15 cellular contexts compared by ENCODE assay signal in genomic region chr5:56813302-56813701, GRCh38. TPM values are rescaled to one million over a fixed set of nuclear protein-coding genes. Genes with fewer than 3 reads are reported as not detected.
DNase-seq lines count a peak whose midpoint lies in the region; ATAC-seq and TF ChIP-seq lines count a peak whose summit lies in the region.
"Had no signal": no experiment of that assay in that cellular context is flagged by ENCODE, and none has a peak within 500 bp of the region (broad histone marks: within the 10 kb centered on the region; RNA-seq: fewer than 3 reads in every experiment).

No MANE protein-coding gene starts in this region.

- H3K9me3 ChIP-seq in iPS-20b (ENCODE audit: insufficient read depth, low read depth, low read length) = no peaks in the 10 kb centered on the region
- H3K9me3 ChIP-seq in right cardiac atrium (ENCODE audit: control insufficient read depth, low read length) = no peaks in the 10 kb centered on the region
- H3K9me3 ChIP-seq in prostate gland = no peaks in the 10 kb centered on the region
- H3K9me3 ChIP-seq: BE2C, gastroesophageal sphincter had no signal

- H3K4me1 ChIP-seq in iPS-20b (ENCODE audit: insufficient read depth, low read length) = no peaks in the 10 kb centered on the region; the same call in 1 of the 2 replicates
- no peaks in the 10 kb centered on the region for H3K4me1 ChIP-seq in right cardiac atrium (ENCODE audit: control insufficient read depth, insufficient read depth, low read length)
- H3K4me1 ChIP-seq in prostate gland (replicated peaks) = no peaks in the 10 kb centered on the region

- POLR2A ChIA-PET in T-cell (lab: Charles Lee) = no interaction called here
- POLR2A ChIA-PET in GM10248 (lab: Yijun Ruan, JAX) = no interaction called here

- TF ChIP-seq POLR2A in prostate gland (IDR thresholded peaks at IDR 0.05) = no peak

- no peaks in the 10 kb centered on the region for H3K36me3 Mint-ChIP-seq in T-cell

- no peak overlapping the region for H3K9ac ChIP-seq in iPS-20b (ENCODE audit: low read depth, low read length)

- H3K27ac ChIP-seq in iPS-20b (ENCODE audit: low read length) = no peak overlapping the region
- no peak overlapping the region for H3K27ac ChIP-seq in right cardiac atrium (ENCODE audit: low read length)
- no peak overlapping the region for H3K27ac ChIP-seq in prostate gland
- H3K27ac ChIP-seq: gastroesophageal sphincter had no signal

- H3K4me3 ChIP-seq in iPS-20b (ENCODE audit: low read length) (peak overlapping the region; percentile 80; the same call in 1 of the 2 replicates), right cardiac atrium (ENCODE audit: low read length) (no peak overlapping the region), prostate gland (no peak overlapping the region)
- H3K4me3 ChIP-seq: gastroesophageal sphincter had no signal

- ATAC-seq in T-cell (replicated peaks in 1 of 4) (no peak), right cardiac atrium (no peak)
- ATAC-seq: gastroesophageal sphincter had no signal

- peak overlapping the region; percentile 86 to 93 (median 92) for H3K4me3 Mint-ChIP-seq in T-cell

- intact Hi-C loops in right cardiac atrium (cut with DNase I) = loop anchor here in 3 of 4 donors (5.0 to 10.0 kb wide), 5 partner anchors 119 to 459 kb away; no protein-coding TSS in a partner anchor
- intact Hi-C loops in prostate gland (cut with DNase I) = loop anchor here (10.0 kb wide), 1 partner anchor 339 kb away; no protein-coding TSS in a partner anchor

- H3K27ac Mint-ChIP-seq in T-cell = peak overlapping the region; percentile 49 to 94

- in situ Hi-C loops in GM13977 (cut with MboI; ENCODE audit: low pct_unique_long_range_greater_than_20kb, low sequenced_read_pairs, unreplicated experiment) = no loop called here

- CTCF ChIA-PET in T-cell (lab: Charles Lee) = interaction anchor here (0.5 to 1.7 kb wide), 3 partner anchors 25 to 1511 kb away, joined by 3 to 8 read pairs (median 6); no protein-coding TSS in a partner anchor
- CTCF ChIA-PET in GM10248 (lab: Yijun Ruan, JAX) = interaction anchor here (1.5 to 1.7 kb wide), 3 partner anchors 24 to 114 kb away, joined by 3 read pairs; no protein-coding TSS in a partner anchor

- peak; percentile 79 for DNase-seq in CD1c-positive myeloid dendritic cell (ENCODE audit: extremely low spot score)
- peak; percentile 9 for DNase-seq in GM13977 (ENCODE audit: low spot score)
- no peak for DNase-seq in T-cell
- no peak for DNase-seq in NCI-H1092 (lab: John Stamatoyannopoulos, UW)
- no peak for DNase-seq in right cardiac atrium
- DNase-seq in GM10248 (ENCODE audit: extremely low spot score) = no peak
- no peak for DNase-seq in prostate gland (ENCODE audit: low spot score)
- DNase-seq: BE2C; KG1; NCI-H2081 treated with DMSO at 0.1 percent for 48 hours; retina; stimulated activated CD4-positive, alpha-beta T cell treated with anti-CD3 and anti-CD28 coated beads, Interleukin-4, amount 100 ng/mL, for 4 hours; stimulated activated naive CD4-positive, alpha-beta T cell had no signal

- H3K36me3 ChIP-seq in iPS-20b (ENCODE audit: insufficient read depth, low read depth, low read length) (no peaks in the 10 kb centered on the region), prostate gland (no peaks in the 10 kb centered on the region)
- H3K36me3 ChIP-seq: gastroesophageal sphincter had no signal

- H3K27me3 ChIP-seq in iPS-20b (ENCODE audit: insufficient read depth, low read length) (peaks cover 37% of the 10 kb centered on the region), right cardiac atrium (ENCODE audit: control insufficient read depth, insufficient read depth) (no peaks in the 10 kb centered on the region), prostate gland (replicated peaks; ENCODE audit: insufficient read depth) (no peaks in the 10 kb centered on the region)
- H3K27me3 ChIP-seq: BE2C, gastroesophageal sphincter had no signal

- no peaks in the 10 kb centered on the region for H3K9me3 Mint-ChIP-seq in T-cell

- TF ChIP-seq CTCF in GM13977 (IDR thresholded peaks at IDR 0.05; ENCODE audit: extremely low read depth, insufficient read depth, missing control alignments) (no peak), GM10248 (IDR thresholded peaks at IDR 0.05; ENCODE audit: control extremely low read depth, extremely low read depth, low read depth, missing control alignments) (no peak), prostate gland (IDR thresholded peaks at IDR 0.05) (no peak)

- H3K4me1 Mint-ChIP-seq in T-cell = peaks cover 24 to 28% (median 26%) of the 10 kb centered on the region in 3 donors

- WGBS in right cardiac atrium = 90% methylated on average over 4 of the region's 4 CpGs
- 91% methylated on average over 4 of the region's 4 CpGs for WGBS in prostate gland

- H3K27me3 Mint-ChIP-seq in T-cell = no peaks in the 10 kb centered on the region

RNA-seq across cellular contexts. Expression of gene MAP3K1, which starts 2.0 kb away (rescaled TPM):
- total RNA-seq in T-cell (10 to 100 TPM; 53.1 to 96.0 (median 80.6) TPM), right cardiac atrium (1 to 10 TPM; 5.4 to 9.0 (median 8.4) TPM), prostate gland (10 to 100 TPM; 31.7 to 40.6 TPM)
- 2.7 TPM for polyA plus RNA-seq in right cardiac atrium

Comparison
In these comparisons a context has a peak if more than half of its experiments do, and no peak if none do; other contexts are left out.
1. DNase-seq: peak in CD1c-positive myeloid dendritic cell (single experiment) and GM13977 (single experiment); none in T-cell (0 of 34), NCI-H1092 (single experiment), right cardiac atrium (0 of 3), GM10248 (single experiment) and prostate gland (single experiment).